In genomic region chr13:45340422-45341033, GRCh38 we compare ENCODE assay signal across 1 cellular context.
TF ChIP-seq lines count a peak whose summit lies in the region.

No MANE protein-coding gene starts in this region.

TF ChIP-seq in HepG2, 621 proteins besides CTCF, POLR2A, EP300 and RAD21 (continued from another document and continues in another):
- TF ChIP-seq ZNF280B (CRISPR knock-in tag; IDR thresholded peaks at IDR 0.05; ENCODE audit: borderline replicate concordance): no peak
- no peak for TF ChIP-seq KLF15 (CRISPR knock-in tag; IDR thresholded peaks at IDR 0.05; ENCODE audit: borderline replicate concordance)
- TF ChIP-seq ZNF557 (CRISPR knock-in tag; IDR thresholded peaks at IDR 0.05): peak; percentile 6; the same call in 1 of the 2 replicates
- TF ChIP-seq BHLHE40 (IDR thresholded peaks at IDR 0.05; ENCODE audit: low read length): no peak
- no peak for TF ChIP-seq TBX2 (CRISPR knock-in tag; IDR thresholded peaks at IDR 0.05; ENCODE audit: borderline replicate concordance)
- no peak for TF ChIP-seq CSRNP2 (CRISPR knock-in tag; conservative IDR thresholded peaks at IDR 0.05; ENCODE audit: low read depth)
- peak; percentile 69 for TF ChIP-seq ZNF883 (CRISPR knock-in tag; IDR thresholded peaks at IDR 0.05; ENCODE audit: not compliant biosample characterization)
- TF ChIP-seq IKZF1 (IDR thresholded peaks at IDR 0.05): no peak
- TF ChIP-seq TIGD3 (CRISPR knock-in tag; IDR thresholded peaks at IDR 0.05; ENCODE audit: borderline replicate concordance): no peak
- TF ChIP-seq PHF8 (CRISPR knock-in tag; IDR thresholded peaks at IDR 0.05): peak; percentile 60
- TF ChIP-seq RBM22 (optimal IDR thresholded peaks at IDR 0.05; ENCODE audit: low read length): no peak
- 0 out of 2 replicates have a peak, but pooled peaks have one; percentile 4 for TF ChIP-seq DNMT1 (CRISPR knock-in tag; IDR thresholded peaks at IDR 0.05)
- peak; percentile 32 for TF ChIP-seq MYC (CRISPR knock-in tag; IDR thresholded peaks at IDR 0.05; ENCODE audit: borderline replicate concordance)
- peak; percentile 52 for TF ChIP-seq ELF1 (CRISPR knock-in tag; IDR thresholded peaks at IDR 0.05)
- peak; percentile 46; the same call in 1 of the 2 replicates for TF ChIP-seq ZNF431 (CRISPR knock-in tag; IDR thresholded peaks at IDR 0.05; ENCODE audit: borderline replicate concordance, low read depth)
- no peak for TF ChIP-seq ZNF607 (CRISPR knock-in tag; IDR thresholded peaks at IDR 0.05; ENCODE audit: borderline replicate concordance)
- no peak for TF ChIP-seq NFATC3 (CRISPR knock-in tag; IDR thresholded peaks at IDR 0.05)
- TF ChIP-seq MLXIP (CRISPR knock-in tag; IDR thresholded peaks at IDR 0.05; ENCODE audit: borderline replicate concordance): no peak
- no peak for TF ChIP-seq ZNF280D (CRISPR knock-in tag; IDR thresholded peaks at IDR 0.05)
- TF ChIP-seq ZNF354B (CRISPR knock-in tag; IDR thresholded peaks at IDR 0.05): no peak
- TF ChIP-seq ZFP36 (IDR thresholded peaks at IDR 0.05; ENCODE audit: borderline replicate concordance, low read depth, low read length, partially characterized antibody): no peak
- TF ChIP-seq MEF2D (CRISPR knock-in tag; IDR thresholded peaks at IDR 0.05): no peak
- TF ChIP-seq RARA (CRISPR knock-in tag; IDR thresholded peaks at IDR 0.05): peak; percentile 73
- no peak for TF ChIP-seq CREM (IDR thresholded peaks at IDR 0.05)
- TF ChIP-seq CREM (CRISPR knock-in tag; IDR thresholded peaks at IDR 0.05): no peak
- peak; percentile 8; the same call in 1 of the 2 replicates for TF ChIP-seq ZSCAN25 (CRISPR knock-in tag; IDR thresholded peaks at IDR 0.05)
- TF ChIP-seq RFX1 (IDR thresholded peaks at IDR 0.05): no peak
- TF ChIP-seq THAP7 (CRISPR knock-in tag; IDR thresholded peaks at IDR 0.05): no peak
- no peak for TF ChIP-seq BRCA1 (CRISPR knock-in tag; IDR thresholded peaks at IDR 0.05)
- TF ChIP-seq RNF2 (conservative IDR thresholded peaks at IDR 0.05; ENCODE audit: low read depth): no peak
- TF ChIP-seq ZNF317 (CRISPR knock-in tag; IDR thresholded peaks at IDR 0.05): no peak
- TF ChIP-seq HNF4G (IDR thresholded peaks at IDR 0.05; ENCODE audit: borderline replicate concordance, low read depth, low read length): no peak
- TF ChIP-seq HNF4G (CRISPR knock-in tag; IDR thresholded peaks at IDR 0.05; ENCODE audit: borderline replicate concordance, low read depth): no peak; the same call in 1 of the 2 replicates
- no peak for TF ChIP-seq CC2D1A (CRISPR knock-in tag; IDR thresholded peaks at IDR 0.05)
- TF ChIP-seq PBX3 (CRISPR knock-in tag; IDR thresholded peaks at IDR 0.05; ENCODE audit: borderline replicate concordance): no peak
- TF ChIP-seq ZNF224 (CRISPR knock-in tag; IDR thresholded peaks at IDR 0.05): no peak
- TF ChIP-seq MTA1 (CRISPR knock-in tag; IDR thresholded peaks at IDR 0.05; ENCODE audit: borderline replicate concordance): peak; percentile 42; the same call in 1 of the 2 replicates
- no peak for TF ChIP-seq ZNF101 (CRISPR knock-in tag; IDR thresholded peaks at IDR 0.05; ENCODE audit: borderline replicate concordance, low read depth)
- no peak; the same call in 1 of the 2 replicates for TF ChIP-seq HES4 (CRISPR knock-in tag; IDR thresholded peaks at IDR 0.05; ENCODE audit: borderline replicate concordance)
- no peak for TF ChIP-seq ZNF660 (CRISPR knock-in tag; IDR thresholded peaks at IDR 0.05; ENCODE audit: borderline replicate concordance, low read depth)
- TF ChIP-seq ZNF501 (CRISPR knock-in tag; IDR thresholded peaks at IDR 0.05): no peak
- TF ChIP-seq KLF6 (CRISPR knock-in tag; IDR thresholded peaks at IDR 0.05): no peak; the same call in 1 of the 2 replicates
- TF ChIP-seq SNRNP70 (IDR thresholded peaks at IDR 0.05; ENCODE audit: low read depth, low read length): no peak
- TF ChIP-seq ZNF503 (CRISPR knock-in tag; IDR thresholded peaks at IDR 0.05): no peak
- 0 out of 2 replicates have a peak, but pooled peaks have one; percentile 19 for TF ChIP-seq ZNF788 (CRISPR knock-in tag; IDR thresholded peaks at IDR 0.05; ENCODE audit: borderline replicate concordance)
- TF ChIP-seq ZBTB1 (CRISPR knock-in tag; IDR thresholded peaks at IDR 0.05; ENCODE audit: borderline replicate concordance): no peak
- TF ChIP-seq ZNF687 (CRISPR knock-in tag; IDR thresholded peaks at IDR 0.05): peak; percentile 74
- TF ChIP-seq ZFP36L2 (CRISPR knock-in tag; IDR thresholded peaks at IDR 0.05): no peak
- TF ChIP-seq ZNF136 (CRISPR knock-in tag; IDR thresholded peaks at IDR 0.05; ENCODE audit: low read depth): 0 out of 2 replicates have a peak, but pooled peaks have one; percentile 10
- TF ChIP-seq TCF7 (IDR thresholded peaks at IDR 0.05; ENCODE audit: low read depth): no peak
